Comparison of ENCODE assay signal across 1 cellular context in genomic region chr13:97257800-97258799, GRCh38.
TF ChIP-seq lines count a peak whose summit lies in the region.

No MANE protein-coding gene starts in this region.

TF ChIP-seq in HepG2, 621 proteins besides CTCF, POLR2A, EP300 and RAD21 (continued from another document and continues in another):
- TF ChIP-seq MLXIP (CRISPR knock-in tag; IDR thresholded peaks at IDR 0.05; ENCODE audit: borderline replicate concordance) (no peak), RFX1 (IDR thresholded peaks at IDR 0.05) (peak; percentile 83), CEBPG (CRISPR knock-in tag; IDR thresholded peaks at IDR 0.05) (peak; percentile 85), DBP (CRISPR knock-in tag; IDR thresholded peaks at IDR 0.05; ENCODE audit: not compliant biosample characterization) (no peak), ZNF839 (CRISPR knock-in tag; IDR thresholded peaks at IDR 0.05; ENCODE audit: borderline replicate concordance) (no peak), ZNF772 (CRISPR knock-in tag; IDR thresholded peaks at IDR 0.05) (no peak), FOXP1 (IDR thresholded peaks at IDR 0.05) (peak; percentile 85), FOXP1 (CRISPR knock-in tag; IDR thresholded peaks at IDR 0.05) (peak; percentile 92), ZNF800 (CRISPR knock-in tag; IDR thresholded peaks at IDR 0.05) (no peak), ZNF496 (CRISPR knock-in tag; IDR thresholded peaks at IDR 0.05; ENCODE audit: insufficient replicate concordance) (no peak), TERF1 (CRISPR knock-in tag; IDR thresholded peaks at IDR 0.05) (no peak), MAFG (CRISPR knock-in tag; IDR thresholded peaks at IDR 0.05) (no peak), FOXJ3 (CRISPR knock-in tag; IDR thresholded peaks at IDR 0.05; ENCODE audit: borderline replicate concordance) (no peak; the same call in 1 of the 2 replicates), SUZ12 (IDR thresholded peaks at IDR 0.05; ENCODE audit: low read depth, low read length) (no peak), ZNF121 (CRISPR knock-in tag; IDR thresholded peaks at IDR 0.05) (no peak), KLF11 (CRISPR knock-in tag; IDR thresholded peaks at IDR 0.05) (0 out of 2 replicates have a peak, but pooled peaks have one; percentile 39), ZNF562 (CRISPR knock-in tag; IDR thresholded peaks at IDR 0.05; ENCODE audit: borderline replicate concordance) (no peak), KLF6 (CRISPR knock-in tag; IDR thresholded peaks at IDR 0.05) (no peak), SALL1 (CRISPR knock-in tag; IDR thresholded peaks at IDR 0.05) (peak; percentile 69), ZNF256 (CRISPR knock-in tag; conservative IDR thresholded peaks at IDR 0.05) (no peak), ZNF232 (CRISPR knock-in tag; IDR thresholded peaks at IDR 0.05; ENCODE audit: borderline replicate concordance) (no peak), NCOR1 (IDR thresholded peaks at IDR 0.05; ENCODE audit: borderline replicate concordance, low read length) (peak; percentile 54; the same call in 1 of the 2 replicates), ZNF577 (CRISPR knock-in tag; IDR thresholded peaks at IDR 0.05; ENCODE audit: borderline replicate concordance, low read depth) (no peak), CSRNP1 (CRISPR knock-in tag; IDR thresholded peaks at IDR 0.05) (no peak), ZNF276 (CRISPR knock-in tag; IDR thresholded peaks at IDR 0.05; ENCODE audit: low read depth) (no peak), ZBTB49 (CRISPR knock-in tag; IDR thresholded peaks at IDR 0.05; ENCODE audit: borderline replicate concordance) (no peak), ZNF558 (CRISPR knock-in tag; IDR thresholded peaks at IDR 0.05; ENCODE audit: borderline replicate concordance) (no peak), DZIP1 (CRISPR knock-in tag; IDR thresholded peaks at IDR 0.05) (no peak), SIX4 (CRISPR knock-in tag; IDR thresholded peaks at IDR 0.05) (peak; percentile 35; the same call in 1 of the 2 replicates), GATAD2A (CRISPR knock-in tag; IDR thresholded peaks at IDR 0.05) (peak; percentile 86), ZNF235 (CRISPR knock-in tag; IDR thresholded peaks at IDR 0.05; ENCODE audit: borderline replicate concordance) (no peak), SRF (IDR thresholded peaks at IDR 0.05; ENCODE audit: low read depth, low read length) (no peak), HNRNPL (IDR thresholded peaks at IDR 0.05; ENCODE audit: low read depth, low read length) (no peak), E2F5 (CRISPR knock-in tag; conservative IDR thresholded peaks at IDR 0.05) (no peak), ARNT (IDR thresholded peaks at IDR 0.05) (no peak), UBTF (CRISPR knock-in tag; IDR thresholded peaks at IDR 0.05) (no peak), RBFOX2 (IDR thresholded peaks at IDR 0.05; ENCODE audit: low read depth, low read length) (0 out of 2 replicates have a peak, but pooled peaks have one; percentile 29), SIN3B (IDR thresholded peaks at IDR 0.05; ENCODE audit: low read length) (no peak), SOX6 (IDR thresholded peaks at IDR 0.05) (no peak), SOX6 (CRISPR knock-in tag; IDR thresholded peaks at IDR 0.05) (peak; percentile 79; the same call in 1 of the 2 replicates), TBP (CRISPR knock-in tag; IDR thresholded peaks at IDR 0.05) (no peak), KDM5A (IDR thresholded peaks at IDR 0.05; ENCODE audit: borderline replicate concordance, low read length) (no peak), SETDB1 (CRISPR knock-in tag; IDR thresholded peaks at IDR 0.05; ENCODE audit: borderline replicate concordance) (no peak), CREB1 (IDR thresholded peaks at IDR 0.05) (peak; percentile 89), CREB1 (CRISPR knock-in tag; IDR thresholded peaks at IDR 0.05) (peak; percentile 82)
